ENCODE assay signal across 26 cellular contexts in the genomic region with DNA sequence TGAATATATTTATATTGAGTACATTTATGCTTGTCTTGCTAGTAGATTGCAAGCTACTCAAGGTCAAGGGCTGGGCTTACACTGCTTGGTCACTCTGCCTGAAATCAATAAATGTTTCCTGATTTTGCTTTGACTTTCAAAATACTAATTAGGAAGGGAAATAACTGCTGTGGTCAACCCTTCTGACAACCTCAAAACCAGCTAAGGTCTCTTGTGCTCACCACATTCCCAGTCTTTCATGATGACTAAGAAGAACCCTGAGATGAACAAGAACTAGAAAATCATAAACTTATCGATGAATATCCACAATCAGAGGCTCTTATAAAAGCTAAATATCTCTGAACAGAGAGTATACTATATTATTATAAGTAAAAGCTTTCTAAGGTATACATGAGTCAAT. TPM values are rescaled to one million over a fixed set of nuclear protein-coding genes. Genes with fewer than 3 reads are reported as not detected.
DNase-seq lines count a peak whose midpoint lies in the region; ATAC-seq, FAIRE-seq and TF ChIP-seq lines count a peak whose summit lies in the region.
"Had no signal": no experiment of that assay in that cellular context is flagged by ENCODE, and none has a peak within 500 bp of the region (broad histone marks: within the 10 kb centered on the region; RNA-seq: fewer than 3 reads in every experiment).

No MANE protein-coding gene starts in this region.

- no peak overlapping the region for H2AK5ac ChIP-seq in trophoblast cell (ENCODE audit: low read length)

- H3F3A ChIP-seq in smooth muscle cell (ENCODE audit: low read depth): peaks cover 4% of the 10 kb centered on the region

- H3K9ac ChIP-seq in smooth muscle cell (ENCODE audit: low read depth): no peak overlapping the region
- no peak overlapping the region for H3K9ac ChIP-seq in trophoblast cell (ENCODE audit: low read length)

- H3K4me2 ChIP-seq in smooth muscle cell: peak overlapping the region; percentile 23
- H3K4me2 ChIP-seq in trophoblast cell (ENCODE audit: low read length): no peak overlapping the region

- 85% methylated on average over 1 of the region's 1 CpG for WGBS in smooth muscle cell (ENCODE audit: low lambda C conversion rate)
- 87 to 96% (median 89%) methylated on average over 1 of the region's 1 CpG for WGBS in ovary, 3 donors
- no CpG with 5 or more reads among the region's 1 CpG for WGBS in trophoblast cell (ENCODE audit: extremely low coverage, insufficient coverage, insufficient read length)

- no peak overlapping the region for H4K12ac ChIP-seq in trophoblast cell (ENCODE audit: low read depth, low read length)

- peak overlapping the region; percentile 85 for H3K27ac ChIP-seq in cardiac muscle cell
- no peak overlapping the region for H3K27ac ChIP-seq in smooth muscle cell (ENCODE audit: low read depth)
- H3K27ac ChIP-seq in ovary: no peak overlapping the region
- no peak overlapping the region for H3K27ac ChIP-seq in trophoblast cell (ENCODE audit: low read depth, low read length)
- H3K27ac ChIP-seq: prostate gland, sigmoid colon, thyroid gland had no signal

- H2BK120ac ChIP-seq in trophoblast cell (ENCODE audit: insufficient read depth, low read length, poor library complexity): no peak overlapping the region

- no peak for DNase-seq in cardiac muscle cell (ENCODE audit: low read depth in 1 of 2, low spot score in 1 of 2)
- DNase-seq in left cardiac atrium: no peak
- DNase-seq in RCC 7860 (ENCODE audit: low spot score): no peak
- peak; percentile 66 for DNase-seq in choroid plexus epithelial cell (ENCODE audit: low read depth)
- no peak for DNase-seq in smooth muscle cell (lab: John Stamatoyannopoulos, UW; ENCODE audit: unreplicated experiment)
- DNase-seq in ovary: no peak
- no peak for DNase-seq in stimulated activated CD4-positive, alpha-beta T cell treated with anti-CD3 and anti-CD28 coated beads, Interleukin-2, amount 100 ng/mL, for 24 hours
- no peak for DNase-seq in trophoblast cell
- DNase-seq: activated CD4-positive, alpha-beta T cell treated with anti-CD3 and anti-CD28 coated beads, Interleukin-2, amount 10 ng/mL, durations not matched to agents 7 days and 5 days; activated T-cell treated with anti-CD3 and anti-CD28 coated beads, Interleukin-2, amount 50 U/mL, for 24 hours; AML-193; CD4-positive, alpha-beta memory T cell; cortex of kidney; effector memory CD8-positive, alpha-beta T cell; foreskin melanocyte; NCI-H1436 treated with DMSO at 0.1 percent for 48 hours; NCI-H2107; NCI-H446; NCI-H774; SHP77 treated with DMSO at 0.1 percent for 48 hours; sigmoid colon; stimulated activated CD4-positive, alpha-beta T cell treated with anti-CD3 and anti-CD28 coated beads, Interleukin-15, amount 100 ng/mL, for 24 hours; thyroid gland had no signal

- no peaks in the 10 kb centered on the region for H3K79me2 ChIP-seq in smooth muscle cell (ENCODE audit: low read depth)
- no peaks in the 10 kb centered on the region for H3K79me2 ChIP-seq in trophoblast cell (ENCODE audit: control insufficient read depth, insufficient read depth, low read length, poor library complexity)

- no peak overlapping the region for H2BK12ac ChIP-seq in trophoblast cell (ENCODE audit: low read length)

- no peak overlapping the region for H3K23ac ChIP-seq in trophoblast cell (ENCODE audit: low read length)

- no peak for ATAC-seq in left cardiac atrium
- ATAC-seq: effector memory CD8-positive, alpha-beta T cell had no signal

- intact Hi-C loops in left cardiac atrium (cut with DNase I): no loop called here
- intact Hi-C loops in ovary (cut with DNase I): no loop called here

- no peak overlapping the region for H3K4ac ChIP-seq in trophoblast cell (ENCODE audit: low read depth, low read length)

- no peaks in the 10 kb centered on the region for H3K27me3 ChIP-seq in cardiac muscle cell
- no peaks in the 10 kb centered on the region for H3K27me3 ChIP-seq in smooth muscle cell (ENCODE audit: low read depth)
- no peaks in the 10 kb centered on the region for H3K27me3 ChIP-seq in ovary
- no peaks in the 10 kb centered on the region for H3K27me3 ChIP-seq in trophoblast cell (ENCODE audit: insufficient read depth, low read length)
- H3K27me3 ChIP-seq: sigmoid colon, thyroid gland had no signal

- no peaks in the 10 kb centered on the region for H4K20me1 ChIP-seq in smooth muscle cell (ENCODE audit: low read depth)

- FAIRE-seq in RCC 7860 (lab: Jason Lieb, UNC): peak; percentile 10

- H4K8ac ChIP-seq in trophoblast cell (ENCODE audit: low read depth, low read length): no peak overlapping the region

- H3K36me3 ChIP-seq in cardiac muscle cell (no peaks in the 10 kb centered on the region), smooth muscle cell (ENCODE audit: low read depth) (no peaks in the 10 kb centered on the region), ovary (no peaks in the 10 kb centered on the region), trophoblast cell (ENCODE audit: control insufficient read depth in 1 of 2, insufficient read depth in 2 of 2, low read length in 2 of 2) (no peaks in the 10 kb centered on the region)
- H3K36me3 ChIP-seq: prostate gland, sigmoid colon, thyroid gland had no signal

- no peak overlapping the region for H2BK5ac ChIP-seq in trophoblast cell (ENCODE audit: low read depth, low read length, poor library complexity)

- no peak overlapping the region for H3K18ac ChIP-seq in trophoblast cell (ENCODE audit: low read length)

- H3K14ac ChIP-seq in trophoblast cell (ENCODE audit: low read length): no peak overlapping the region

- no peak overlapping the region for H4K91ac ChIP-seq in trophoblast cell (ENCODE audit: low read depth, low read length)

- H3K4me1 ChIP-seq in cardiac muscle cell (ENCODE audit: low read depth) (peaks cover 64% of the 10 kb centered on the region), smooth muscle cell (ENCODE audit: low read depth) (no peaks in the 10 kb centered on the region), ovary (ENCODE audit: insufficient read depth) (no peaks in the 10 kb centered on the region), trophoblast cell (ENCODE audit: control insufficient read depth in 1 of 2, insufficient read depth in 2 of 2, low read length in 2 of 2) (no peaks in the 10 kb centered on the region)
- H3K4me1 ChIP-seq: prostate gland had no signal

- H3K79me1 ChIP-seq in trophoblast cell (ENCODE audit: low read length): no peaks in the 10 kb centered on the region

- no peak overlapping the region for H2AFZ ChIP-seq in smooth muscle cell (ENCODE audit: low read depth)
- H2AFZ ChIP-seq in trophoblast cell (ENCODE audit: insufficient read depth, low read length, poor library complexity): no peak overlapping the region

- no peak for TF ChIP-seq POLR2A in ovary (IDR thresholded peaks at IDR 0.05)

- TF ChIP-seq CTCF in cardiac muscle cell (IDR thresholded peaks at IDR 0.05; ENCODE audit: low read depth, low read length): no peak
- no peak for TF ChIP-seq CTCF in choroid plexus epithelial cell (conservative IDR thresholded peaks at IDR 0.05; ENCODE audit: low read depth, low read length)
- no peak for TF ChIP-seq CTCF in smooth muscle cell (IDR thresholded peaks at IDR 0.05; ENCODE audit: borderline replicate concordance, insufficient read depth, poor library complexity, severe bottlenecking)
- TF ChIP-seq CTCF in ovary (IDR thresholded peaks at IDR 0.05): no peak

- no peak for TF ChIP-seq EP300 in ovary (IDR thresholded peaks at IDR 0.05)

- no peak overlapping the region for H3K4me3 ChIP-seq in cardiac muscle cell
- H3K4me3 ChIP-seq in choroid plexus epithelial cell (ENCODE audit: low read depth, low read length): no peak overlapping the region
- no peak overlapping the region for H3K4me3 ChIP-seq in smooth muscle cell
- H3K4me3 ChIP-seq in ovary: no peak overlapping the region
- H3K4me3 ChIP-seq in trophoblast cell (ENCODE audit: low read depth, low read length): no peak overlapping the region
- H3K4me3 ChIP-seq: prostate gland, sigmoid colon, thyroid gland had no signal

- no peaks in the 10 kb centered on the region for H3K9me3 ChIP-seq in cardiac muscle cell (ENCODE audit: low read depth)
- H3K9me3 ChIP-seq in smooth muscle cell (replicated peaks; ENCODE audit: low read depth): no peaks in the 10 kb centered on the region
- no peaks in the 10 kb centered on the region for H3K9me3 ChIP-seq in ovary
- no peaks in the 10 kb centered on the region for H3K9me3 ChIP-seq in trophoblast cell (ENCODE audit: insufficient read depth, low read depth, low read length)
- H3K9me3 ChIP-seq: prostate gland, sigmoid colon, thyroid gland had no signal

RNA-seq across cellular contexts. Expression of gene ABCB11, which starts 33.3 kb away (rescaled TPM):
- total RNA-seq in cardiac muscle cell: 0.12 and 0.32 TPM in 2 replicates
- polyA plus RNA-seq in cardiac muscle cell: 0.02 and 0.06 TPM in 2 replicates
- 1 to 10 TPM in 1 of 2 donors, under 1 TPM in 1; 0.37 to 1.1 TPM for total RNA-seq in left cardiac atrium
- total RNA-seq in smooth muscle cell: 0.04 TPM in 1 of 2 replicates, not detected in the other
- polyA plus RNA-seq in smooth muscle cell: 0.05 TPM in 1 of 2 replicates, not detected in the other
- total RNA-seq in ovary: under 1 TPM in 3 of 7 donors, not detected in 4; under 0.01 to 0.05 (median 0.03) TPM
- polyA plus RNA-seq in ovary: under 1 TPM; 0.02 to 0.18 TPM
- 0.01 TPM in 2 replicates for polyA plus RNA-seq in trophoblast cell (2013)
- total RNA-seq: A172; CD4-positive, alpha-beta memory T cell; H4 had no signal
- polyA plus RNA-seq: CD4-positive, alpha-beta memory T cell had no signal
